Comparison of ENCODE assay signal across 20 cellular contexts in the genomic region with DNA sequence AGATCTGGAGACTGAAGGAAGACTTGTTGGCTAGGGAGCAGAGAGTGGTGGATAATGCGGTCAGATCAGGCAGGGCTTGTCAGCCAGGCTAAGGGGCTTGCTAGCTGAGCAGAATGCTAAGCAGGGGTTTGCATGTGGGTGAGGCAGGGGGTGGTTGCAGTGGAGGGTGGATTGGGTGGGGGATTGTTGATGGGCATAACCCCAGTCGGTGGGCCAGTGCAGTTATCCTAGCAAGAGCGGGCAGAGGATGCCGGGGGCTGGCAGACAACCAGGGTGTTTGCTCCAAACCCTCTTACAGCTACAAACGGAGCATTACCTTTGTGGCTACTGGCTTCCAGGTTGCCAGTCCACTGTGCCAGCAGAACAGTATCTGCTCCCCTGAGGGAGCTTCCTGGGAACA.
"Had no signal": no experiment of that assay in that cellular context is flagged by ENCODE, and none has a peak within 500 bp of the region (broad histone marks: within the 10 kb centered on the region; RNA-seq: fewer than 3 reads in every experiment).

No MANE protein-coding gene starts in this region.

- H3K4me2 ChIP-seq: hepatocyte had no signal

- H3K79me2 ChIP-seq: hepatocyte had no signal

- H3K4me1 ChIP-seq: colonic mucosa, foreskin keratinocyte, thyroid gland, uterus had no signal

- ATAC-seq: foreskin keratinocyte; left ventricle myocardium superior; naive thymus-derived CD4-positive, alpha-beta T cell had no signal

- DNase-seq: colonic mucosa; dermis blood vessel endothelial cell; erythroblast; foreskin keratinocyte; head of caudate nucleus; left colon; left ventricle myocardium superior; naive thymus-derived CD4-positive, alpha-beta T cell; nephron progenitor cell; sigmoid colon; stimulated activated CD4-positive, alpha-beta T cell treated with anti-CD3 and anti-CD28 coated beads, Interleukin-2, amount 100 ng/mL, for 24 hours; stimulated activated CD4-positive, alpha-beta T cell treated with anti-CD3 and anti-CD28 coated beads, Interleukin-4, amount 100 ng/mL, for 4 hours; stimulated activated naive CD4-positive, alpha-beta T cell; thyroid gland; upper lobe of left lung; uterus had no signal

- H3K27ac Mint-ChIP-seq: nephron progenitor cell had no signal

- H3K4me3 ChIP-seq: colonic mucosa, hepatocyte, lung, sigmoid colon, skin epidermis, suprapubic skin, thyroid gland, upper lobe of left lung, uterus had no signal

- H3K36me3 ChIP-seq: colonic mucosa, sigmoid colon, suprapubic skin, thyroid gland, upper lobe of left lung, uterus had no signal

- H3K27ac ChIP-seq: colonic mucosa, foreskin keratinocyte, hepatocyte, sigmoid colon, skin epidermis, suprapubic skin, thyroid gland, upper lobe of left lung, uterus had no signal

- H3K27me3 ChIP-seq: colonic mucosa, foreskin keratinocyte, hepatocyte, sigmoid colon, suprapubic skin, thyroid gland, upper lobe of left lung, uterus had no signal

- H3K4me3 Mint-ChIP-seq: naive thymus-derived CD4-positive, alpha-beta T cell; nephron progenitor cell had no signal
